1 cellular context compared by ENCODE assay signal in the genomic region with DNA sequence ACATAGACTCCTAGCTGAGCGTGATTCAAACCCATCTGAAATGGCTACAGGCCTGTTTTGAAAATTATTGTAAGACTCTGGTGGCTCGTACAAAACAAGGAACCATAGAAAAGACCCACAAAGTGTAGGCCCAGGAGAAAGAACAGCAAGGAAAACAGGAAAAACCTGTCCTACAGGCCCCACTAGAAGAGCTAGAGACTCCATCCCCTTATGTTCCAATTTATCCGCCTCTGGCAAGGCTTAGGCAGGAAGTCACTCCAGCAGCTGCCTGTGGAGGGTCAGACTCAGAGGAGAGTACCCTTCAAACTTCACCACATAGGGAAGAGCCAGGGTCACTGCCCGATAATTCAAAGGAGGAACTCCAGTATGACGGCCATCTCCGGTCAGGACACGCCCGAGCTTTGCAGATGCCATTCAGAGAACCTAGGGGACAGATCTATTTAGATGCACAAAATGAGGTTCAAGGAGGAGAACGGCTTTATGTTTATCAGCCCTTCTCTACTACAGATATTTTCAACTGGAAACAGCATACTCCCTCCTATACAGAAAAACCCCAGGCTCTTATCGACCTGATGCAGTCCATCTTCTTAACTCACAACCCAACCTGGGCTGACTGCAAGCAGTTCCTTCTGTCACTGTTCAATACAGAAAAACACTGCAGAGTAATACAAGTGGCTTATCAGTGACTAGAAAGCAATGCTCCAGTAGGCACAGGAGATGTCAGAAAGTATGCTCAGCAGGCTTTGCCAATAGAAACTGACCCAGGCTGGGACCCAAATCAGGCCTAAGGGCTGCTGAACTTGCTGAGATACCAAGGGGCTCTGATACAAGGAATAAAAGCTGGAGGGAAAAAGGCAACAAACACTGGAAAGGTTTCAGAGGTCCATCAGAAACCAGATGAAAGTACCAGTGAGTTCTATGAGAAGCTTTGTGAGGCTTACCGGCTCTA.
TF ChIP-seq lines count a peak whose summit lies in the region.

No MANE protein-coding gene starts in this region.

TF ChIP-seq in K562, 482 proteins besides CTCF, POLR2A, EP300 and RAD21 (continues in another document):
- TF ChIP-seq NR3C1 (CRISPR knock-in tag; IDR thresholded peaks at IDR 0.05) (no peak), TRIM28 (IDR thresholded peaks at IDR 0.05) (no peak), MED1 (CRISPR knock-in tag; IDR thresholded peaks at IDR 0.05; ENCODE audit: borderline replicate concordance) (no peak), EHMT2 (IDR thresholded peaks at IDR 0.05) (peak; percentile 17; the same call in 1 of the 2 replicates), KDM1A (IDR thresholded peaks at IDR 0.05) (peak; percentile 87 to 88), STAT5B (CRISPR knock-in tag; IDR thresholded peaks at IDR 0.05) (no peak), HDGF (IDR thresholded peaks at IDR 0.05) (no peak), TCF7 (IDR thresholded peaks at IDR 0.05; ENCODE audit: borderline replicate concordance) (no peak), PTBP1 (IDR thresholded peaks at IDR 0.05; ENCODE audit: low read depth, low read length) (no peak), ZNF324 (CRISPR knock-in tag; IDR thresholded peaks at IDR 0.05) (no peak), ARHGAP35 (IDR thresholded peaks at IDR 0.05; ENCODE audit: partially characterized antibody) (no peak), COPS2 (conservative IDR thresholded peaks at IDR 0.05) (no peak), EP400 (IDR thresholded peaks at IDR 0.05) (peak; percentile 30; the same call in 1 of the 2 replicates), ZNF780A (CRISPR knock-in tag; IDR thresholded peaks at IDR 0.05) (no peak), STAT5A (IDR thresholded peaks at IDR 0.05; ENCODE audit: borderline replicate concordance, low read length) (peak; percentile 80), FIP1L1 (IDR thresholded peaks at IDR 0.05; ENCODE audit: low read depth, low read length, poor library complexity, severe bottlenecking) (no peak), PTTG1 (tag; IDR thresholded peaks at IDR 0.05; ENCODE audit: low read depth) (no peak), TAF1 (IDR thresholded peaks at IDR 0.05; ENCODE audit: control insufficient read depth, extremely low read depth, insufficient read depth, low read length, severe bottlenecking) (no peak), RBFOX2 (IDR thresholded peaks at IDR 0.05; ENCODE audit: low read depth, low read length) (no peak), ASH1L (IDR thresholded peaks at IDR 0.05; ENCODE audit: borderline replicate concordance, low read depth, partially characterized antibody) (no peak), STAG1 (CRISPR knock-in tag; IDR thresholded peaks at IDR 0.05; ENCODE audit: borderline replicate concordance) (no peak), HNRNPUL1 (IDR thresholded peaks at IDR 0.05; ENCODE audit: low read length) (no peak), RBM14 (IDR thresholded peaks at IDR 0.05; ENCODE audit: borderline replicate concordance, insufficient read depth, low read depth, low read length) (no peak), MAZ (CRISPR knock-in tag; conservative IDR thresholded peaks at IDR 0.05 in 1 of 2, IDR thresholded peaks at IDR 0.05 in 1 of 2) (no peak), POLR2H (tag; IDR thresholded peaks at IDR 0.05; ENCODE audit: low read depth) (no peak), MEIS2 (IDR thresholded peaks at IDR 0.05; ENCODE audit: partially characterized antibody) (peak; percentile 41), MYC (IDR thresholded peaks at IDR 0.05; ENCODE audit: low read depth, low read length) (peak; percentile 16; the same call in 1 of the 2 replicates), MYC (CRISPR knock-in tag; IDR thresholded peaks at IDR 0.05; ENCODE audit: borderline replicate concordance, low read depth) (no peak), ZNF586 (CRISPR knock-in tag; conservative IDR thresholded peaks at IDR 0.05) (no peak), DMBX1 (CRISPR knock-in tag; IDR thresholded peaks at IDR 0.05; ENCODE audit: borderline replicate concordance) (0 out of 2 replicates have a peak, but pooled peaks have one; percentile 40), ZNF224 (CRISPR knock-in tag; IDR thresholded peaks at IDR 0.05) (no peak), ZNF384 (IDR thresholded peaks at IDR 0.05; ENCODE audit: low read depth, low read length) (no peak), SOX6 (IDR thresholded peaks at IDR 0.05) (peak; percentile 77), CCAR2 (IDR thresholded peaks at IDR 0.05; ENCODE audit: low read depth, low read length) (no peak), NFE2 (IDR thresholded peaks at IDR 0.05; ENCODE audit: low read depth) (no peak), SPI1 (IDR thresholded peaks at IDR 0.05; ENCODE audit: borderline replicate concordance, low read depth, low read length) (peak; percentile 73; the same call in 1 of the 2 replicates)
- TF ChIP-seq, protein P1, sequence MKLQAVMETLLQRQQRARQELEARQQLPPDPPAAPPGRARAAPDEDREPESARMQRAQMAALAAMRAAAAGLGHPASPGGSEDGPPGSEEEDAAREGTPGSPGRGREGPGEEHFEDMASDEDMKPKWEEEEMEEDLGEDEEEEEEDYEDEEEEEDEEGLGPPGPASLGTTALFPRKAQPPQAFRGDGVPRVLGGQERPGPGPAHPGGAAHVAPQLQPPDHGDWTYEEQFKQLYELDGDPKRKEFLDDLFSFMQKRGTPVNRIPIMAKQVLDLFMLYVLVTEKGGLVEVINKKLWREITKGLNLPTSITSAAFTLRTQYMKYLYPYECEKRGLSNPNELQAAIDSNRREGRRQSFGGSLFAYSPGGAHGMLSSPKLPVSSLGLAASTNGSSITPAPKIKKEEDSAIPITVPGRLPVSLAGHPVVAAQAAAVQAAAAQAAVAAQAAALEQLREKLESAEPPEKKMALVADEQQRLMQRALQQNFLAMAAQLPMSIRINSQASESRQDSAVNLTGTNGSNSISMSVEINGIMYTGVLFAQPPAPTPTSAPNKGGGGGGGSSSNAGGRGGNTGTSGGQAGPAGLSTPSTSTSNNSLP (IDR thresholded peaks at IDR 0.05; ENCODE audit: borderline replicate concordance, low read depth, low read length) = peak; percentile 69; the same call in 1 of the 2 replicates
- TF ChIP-seq, protein P2, sequence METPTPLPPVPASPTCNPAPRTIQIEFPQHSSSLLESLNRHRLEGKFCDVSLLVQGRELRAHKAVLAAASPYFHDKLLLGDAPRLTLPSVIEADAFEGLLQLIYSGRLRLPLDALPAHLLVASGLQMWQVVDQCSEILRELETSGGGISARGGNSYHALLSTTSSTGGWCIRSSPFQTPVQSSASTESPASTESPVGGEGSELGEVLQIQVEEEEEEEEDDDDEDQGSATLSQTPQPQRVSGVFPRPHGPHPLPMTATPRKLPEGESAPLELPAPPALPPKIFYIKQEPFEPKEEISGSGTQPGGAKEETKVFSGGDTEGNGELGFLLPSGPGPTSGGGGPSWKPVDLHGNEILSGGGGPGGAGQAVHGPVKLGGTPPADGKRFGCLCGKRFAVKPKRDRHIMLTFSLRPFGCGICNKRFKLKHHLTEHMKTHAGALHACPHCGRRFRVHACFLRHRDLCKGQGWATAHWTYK (CRISPR knock-in tag; IDR thresholded peaks at IDR 0.05) = no peak
- TF ChIP-seq, protein P3, sequence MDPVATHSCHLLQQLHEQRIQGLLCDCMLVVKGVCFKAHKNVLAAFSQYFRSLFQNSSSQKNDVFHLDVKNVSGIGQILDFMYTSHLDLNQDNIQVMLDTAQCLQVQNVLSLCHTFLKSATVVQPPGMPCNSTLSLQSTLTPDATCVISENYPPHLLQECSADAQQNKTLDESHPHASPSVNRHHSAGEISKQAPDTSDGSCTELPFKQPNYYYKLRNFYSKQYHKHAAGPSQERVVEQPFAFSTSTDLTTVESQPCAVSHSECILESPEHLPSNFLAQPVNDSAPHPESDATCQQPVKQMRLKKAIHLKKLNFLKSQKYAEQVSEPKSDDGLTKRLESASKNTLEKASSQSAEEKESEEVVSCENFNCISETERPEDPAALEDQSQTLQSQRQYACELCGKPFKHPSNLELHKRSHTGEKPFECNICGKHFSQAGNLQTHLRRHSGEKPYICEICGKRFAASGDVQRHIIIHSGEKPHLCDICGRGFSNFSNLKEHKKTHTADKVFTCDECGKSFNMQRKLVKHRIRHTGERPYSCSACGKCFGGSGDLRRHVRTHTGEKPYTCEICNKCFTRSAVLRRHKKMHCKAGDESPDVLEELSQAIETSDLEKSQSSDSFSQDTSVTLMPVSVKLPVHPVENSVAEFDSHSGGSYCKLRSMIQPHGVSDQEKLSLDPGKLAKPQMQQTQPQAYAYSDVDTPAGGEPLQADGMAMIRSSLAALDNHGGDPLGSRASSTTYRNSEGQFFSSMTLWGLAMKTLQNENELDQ (CRISPR knock-in tag; IDR thresholded peaks at IDR 0.05; ENCODE audit: borderline replicate concordance) = 0 out of 2 replicates have a peak, but pooled peaks have one; percentile 32
- TF ChIP-seq, protein P4, sequence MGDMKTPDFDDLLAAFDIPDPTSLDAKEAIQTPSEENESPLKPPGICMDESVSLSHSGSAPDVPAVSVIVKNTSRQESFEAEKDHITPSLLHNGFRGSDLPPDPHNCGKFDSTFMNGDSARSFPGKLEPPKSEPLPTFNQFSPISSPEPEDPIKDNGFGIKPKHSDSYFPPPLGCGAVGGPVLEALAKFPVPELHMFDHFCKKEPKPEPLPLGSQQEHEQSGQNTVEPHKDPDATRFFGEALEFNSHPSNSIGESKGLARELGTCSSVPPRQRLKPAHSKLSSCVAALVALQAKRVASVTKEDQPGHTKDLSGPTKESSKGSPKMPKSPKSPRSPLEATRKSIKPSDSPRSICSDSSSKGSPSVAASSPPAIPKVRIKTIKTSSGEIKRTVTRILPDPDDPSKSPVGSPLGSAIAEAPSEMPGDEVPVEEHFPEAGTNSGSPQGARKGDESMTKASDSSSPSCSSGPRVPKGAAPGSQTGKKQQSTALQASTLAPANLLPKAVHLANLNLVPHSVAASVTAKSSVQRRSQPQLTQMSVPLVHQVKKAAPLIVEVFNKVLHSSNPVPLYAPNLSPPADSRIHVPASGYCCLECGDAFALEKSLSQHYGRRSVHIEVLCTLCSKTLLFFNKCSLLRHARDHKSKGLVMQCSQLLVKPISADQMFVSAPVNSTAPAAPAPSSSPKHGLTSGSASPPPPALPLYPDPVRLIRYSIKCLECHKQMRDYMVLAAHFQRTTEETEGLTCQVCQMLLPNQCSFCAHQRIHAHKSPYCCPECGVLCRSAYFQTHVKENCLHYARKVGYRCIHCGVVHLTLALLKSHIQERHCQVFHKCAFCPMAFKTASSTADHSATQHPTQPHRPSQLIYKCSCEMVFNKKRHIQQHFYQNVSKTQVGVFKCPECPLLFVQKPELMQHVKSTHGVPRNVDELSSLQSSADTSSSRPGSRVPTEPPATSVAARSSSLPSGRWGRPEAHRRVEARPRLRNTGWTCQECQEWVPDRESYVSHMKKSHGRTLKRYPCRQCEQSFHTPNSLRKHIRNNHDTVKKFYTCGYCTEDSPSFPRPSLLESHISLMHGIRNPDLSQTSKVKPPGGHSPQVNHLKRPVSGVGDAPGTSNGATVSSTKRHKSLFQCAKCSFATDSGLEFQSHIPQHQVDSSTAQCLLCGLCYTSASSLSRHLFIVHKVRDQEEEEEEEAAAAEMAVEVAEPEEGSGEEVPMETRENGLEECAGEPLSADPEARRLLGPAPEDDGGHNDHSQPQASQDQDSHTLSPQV (IDR thresholded peaks at IDR 0.05) = peak; percentile 35; the same call in 1 of the 2 replicates
- TF ChIP-seq, protein P5, sequence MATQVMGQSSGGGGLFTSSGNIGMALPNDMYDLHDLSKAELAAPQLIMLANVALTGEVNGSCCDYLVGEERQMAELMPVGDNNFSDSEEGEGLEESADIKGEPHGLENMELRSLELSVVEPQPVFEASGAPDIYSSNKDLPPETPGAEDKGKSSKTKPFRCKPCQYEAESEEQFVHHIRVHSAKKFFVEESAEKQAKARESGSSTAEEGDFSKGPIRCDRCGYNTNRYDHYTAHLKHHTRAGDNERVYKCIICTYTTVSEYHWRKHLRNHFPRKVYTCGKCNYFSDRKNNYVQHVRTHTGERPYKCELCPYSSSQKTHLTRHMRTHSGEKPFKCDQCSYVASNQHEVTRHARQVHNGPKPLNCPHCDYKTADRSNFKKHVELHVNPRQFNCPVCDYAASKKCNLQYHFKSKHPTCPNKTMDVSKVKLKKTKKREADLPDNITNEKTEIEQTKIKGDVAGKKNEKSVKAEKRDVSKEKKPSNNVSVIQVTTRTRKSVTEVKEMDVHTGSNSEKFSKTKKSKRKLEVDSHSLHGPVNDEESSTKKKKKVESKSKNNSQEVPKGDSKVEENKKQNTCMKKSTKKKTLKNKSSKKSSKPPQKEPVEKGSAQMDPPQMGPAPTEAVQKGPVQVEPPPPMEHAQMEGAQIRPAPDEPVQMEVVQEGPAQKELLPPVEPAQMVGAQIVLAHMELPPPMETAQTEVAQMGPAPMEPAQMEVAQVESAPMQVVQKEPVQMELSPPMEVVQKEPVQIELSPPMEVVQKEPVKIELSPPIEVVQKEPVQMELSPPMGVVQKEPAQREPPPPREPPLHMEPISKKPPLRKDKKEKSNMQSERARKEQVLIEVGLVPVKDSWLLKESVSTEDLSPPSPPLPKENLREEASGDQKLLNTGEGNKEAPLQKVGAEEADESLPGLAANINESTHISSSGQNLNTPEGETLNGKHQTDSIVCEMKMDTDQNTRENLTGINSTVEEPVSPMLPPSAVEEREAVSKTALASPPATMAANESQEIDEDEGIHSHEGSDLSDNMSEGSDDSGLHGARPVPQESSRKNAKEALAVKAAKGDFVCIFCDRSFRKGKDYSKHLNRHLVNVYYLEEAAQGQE (CRISPR knock-in tag; IDR thresholded peaks at IDR 0.05; ENCODE audit: low read depth) = no peak
- TF ChIP-seq, protein P6, sequence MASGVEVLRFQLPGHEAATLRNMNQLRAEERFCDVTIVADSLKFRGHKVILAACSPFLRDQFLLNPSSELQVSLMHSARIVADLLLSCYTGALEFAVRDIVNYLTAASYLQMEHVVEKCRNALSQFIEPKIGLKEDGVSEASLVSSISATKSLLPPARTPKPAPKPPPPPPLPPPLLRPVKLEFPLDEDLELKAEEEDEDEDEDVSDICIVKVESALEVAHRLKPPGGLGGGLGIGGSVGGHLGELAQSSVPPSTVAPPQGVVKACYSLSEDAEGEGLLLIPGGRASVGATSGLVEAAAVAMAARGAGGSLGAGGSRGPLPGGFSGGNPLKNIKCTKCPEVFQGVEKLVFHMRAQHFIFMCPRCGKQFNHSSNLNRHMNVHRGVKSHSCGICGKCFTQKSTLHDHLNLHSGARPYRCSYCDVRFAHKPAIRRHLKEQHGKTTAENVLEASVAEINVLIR (CRISPR knock-in tag; IDR thresholded peaks at IDR 0.05) = no peak
- TF ChIP-seq, protein P7, sequence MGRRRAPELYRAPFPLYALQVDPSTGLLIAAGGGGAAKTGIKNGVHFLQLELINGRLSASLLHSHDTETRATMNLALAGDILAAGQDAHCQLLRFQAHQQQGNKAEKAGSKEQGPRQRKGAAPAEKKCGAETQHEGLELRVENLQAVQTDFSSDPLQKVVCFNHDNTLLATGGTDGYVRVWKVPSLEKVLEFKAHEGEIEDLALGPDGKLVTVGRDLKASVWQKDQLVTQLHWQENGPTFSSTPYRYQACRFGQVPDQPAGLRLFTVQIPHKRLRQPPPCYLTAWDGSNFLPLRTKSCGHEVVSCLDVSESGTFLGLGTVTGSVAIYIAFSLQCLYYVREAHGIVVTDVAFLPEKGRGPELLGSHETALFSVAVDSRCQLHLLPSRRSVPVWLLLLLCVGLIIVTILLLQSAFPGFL (CRISPR knock-in tag; IDR thresholded peaks at IDR 0.05) = no peak
- TF ChIP-seq, protein P8, sequence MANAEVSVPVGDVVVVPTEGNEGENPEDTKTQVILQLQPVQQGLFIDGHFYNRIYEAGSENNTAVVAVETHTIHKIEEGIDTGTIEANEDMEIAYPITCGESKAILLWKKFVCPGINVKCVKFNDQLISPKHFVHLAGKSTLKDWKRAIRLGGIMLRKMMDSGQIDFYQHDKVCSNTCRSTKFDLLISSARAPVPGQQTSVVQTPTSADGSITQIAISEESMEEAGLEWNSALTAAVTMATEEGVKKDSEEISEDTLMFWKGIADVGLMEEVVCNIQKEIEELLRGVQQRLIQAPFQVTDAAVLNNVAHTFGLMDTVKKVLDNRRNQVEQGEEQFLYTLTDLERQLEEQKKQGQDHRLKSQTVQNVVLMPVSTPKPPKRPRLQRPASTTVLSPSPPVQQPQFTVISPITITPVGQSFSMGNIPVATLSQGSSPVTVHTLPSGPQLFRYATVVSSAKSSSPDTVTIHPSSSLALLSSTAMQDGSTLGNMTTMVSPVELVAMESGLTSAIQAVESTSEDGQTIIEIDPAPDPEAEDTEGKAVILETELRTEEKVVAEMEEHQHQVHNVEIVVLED (CRISPR knock-in tag; IDR thresholded peaks at IDR 0.05) = no peak
